Comparison of ENCODE assay signal across 1 cellular context in genomic region chr9:35616681-35617459, GRCh38.
TF ChIP-seq lines count a peak whose summit lies in the region.

No MANE protein-coding gene starts in this region.

TF ChIP-seq in GM12878, 131 proteins besides CTCF, POLR2A, EP300 and RAD21 (continued from another document):
- no peak for TF ChIP-seq SUPT20H (IDR thresholded peaks at IDR 0.05; ENCODE audit: borderline replicate concordance, control insufficient read depth, low read depth, low read length)
- peak; percentile 17; the same call in 1 of the 2 replicates for TF ChIP-seq SMC3 (IDR thresholded peaks at IDR 0.05; ENCODE audit: borderline replicate concordance, low read length)
- TF ChIP-seq TCF7 (IDR thresholded peaks at IDR 0.05; ENCODE audit: borderline replicate concordance) = no peak
- TF ChIP-seq, protein P1, sequence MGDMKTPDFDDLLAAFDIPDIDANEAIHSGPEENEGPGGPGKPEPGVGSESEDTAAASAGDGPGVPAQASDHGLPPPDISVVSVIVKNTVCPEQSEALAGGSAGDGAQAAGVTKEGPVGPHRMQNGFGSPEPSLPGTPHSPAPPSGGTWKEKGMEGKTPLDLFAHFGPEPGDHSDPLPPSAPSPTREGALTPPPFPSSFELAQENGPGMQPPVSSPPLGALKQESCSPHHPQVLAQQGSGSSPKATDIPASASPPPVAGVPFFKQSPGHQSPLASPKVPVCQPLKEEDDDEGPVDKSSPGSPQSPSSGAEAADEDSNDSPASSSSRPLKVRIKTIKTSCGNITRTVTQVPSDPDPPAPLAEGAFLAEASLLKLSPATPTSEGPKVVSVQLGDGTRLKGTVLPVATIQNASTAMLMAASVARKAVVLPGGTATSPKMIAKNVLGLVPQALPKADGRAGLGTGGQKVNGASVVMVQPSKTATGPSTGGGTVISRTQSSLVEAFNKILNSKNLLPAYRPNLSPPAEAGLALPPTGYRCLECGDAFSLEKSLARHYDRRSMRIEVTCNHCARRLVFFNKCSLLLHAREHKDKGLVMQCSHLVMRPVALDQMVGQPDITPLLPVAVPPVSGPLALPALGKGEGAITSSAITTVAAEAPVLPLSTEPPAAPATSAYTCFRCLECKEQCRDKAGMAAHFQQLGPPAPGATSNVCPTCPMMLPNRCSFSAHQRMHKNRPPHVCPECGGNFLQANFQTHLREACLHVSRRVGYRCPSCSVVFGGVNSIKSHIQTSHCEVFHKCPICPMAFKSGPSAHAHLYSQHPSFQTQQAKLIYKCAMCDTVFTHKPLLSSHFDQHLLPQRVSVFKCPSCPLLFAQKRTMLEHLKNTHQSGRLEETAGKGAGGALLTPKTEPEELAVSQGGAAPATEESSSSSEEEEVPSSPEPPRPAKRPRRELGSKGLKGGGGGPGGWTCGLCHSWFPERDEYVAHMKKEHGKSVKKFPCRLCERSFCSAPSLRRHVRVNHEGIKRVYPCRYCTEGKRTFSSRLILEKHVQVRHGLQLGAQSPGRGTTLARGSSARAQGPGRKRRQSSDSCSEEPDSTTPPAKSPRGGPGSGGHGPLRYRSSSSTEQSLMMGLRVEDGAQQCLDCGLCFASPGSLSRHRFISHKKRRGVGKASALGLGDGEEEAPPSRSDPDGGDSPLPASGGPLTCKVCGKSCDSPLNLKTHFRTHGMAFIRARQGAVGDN (IDR thresholded peaks at IDR 0.05) = peak; percentile 82
- no peak for TF ChIP-seq SIX5 (IDR thresholded peaks at IDR 0.05; ENCODE audit: low read depth, low read length, severe bottlenecking)
- no peak for TF ChIP-seq HSF1 (IDR thresholded peaks at IDR 0.05; ENCODE audit: low read depth, low read length)
- no peak for TF ChIP-seq MXI1 (IDR thresholded peaks at IDR 0.05; ENCODE audit: low read depth, low read length)
- TF ChIP-seq, protein P2, sequence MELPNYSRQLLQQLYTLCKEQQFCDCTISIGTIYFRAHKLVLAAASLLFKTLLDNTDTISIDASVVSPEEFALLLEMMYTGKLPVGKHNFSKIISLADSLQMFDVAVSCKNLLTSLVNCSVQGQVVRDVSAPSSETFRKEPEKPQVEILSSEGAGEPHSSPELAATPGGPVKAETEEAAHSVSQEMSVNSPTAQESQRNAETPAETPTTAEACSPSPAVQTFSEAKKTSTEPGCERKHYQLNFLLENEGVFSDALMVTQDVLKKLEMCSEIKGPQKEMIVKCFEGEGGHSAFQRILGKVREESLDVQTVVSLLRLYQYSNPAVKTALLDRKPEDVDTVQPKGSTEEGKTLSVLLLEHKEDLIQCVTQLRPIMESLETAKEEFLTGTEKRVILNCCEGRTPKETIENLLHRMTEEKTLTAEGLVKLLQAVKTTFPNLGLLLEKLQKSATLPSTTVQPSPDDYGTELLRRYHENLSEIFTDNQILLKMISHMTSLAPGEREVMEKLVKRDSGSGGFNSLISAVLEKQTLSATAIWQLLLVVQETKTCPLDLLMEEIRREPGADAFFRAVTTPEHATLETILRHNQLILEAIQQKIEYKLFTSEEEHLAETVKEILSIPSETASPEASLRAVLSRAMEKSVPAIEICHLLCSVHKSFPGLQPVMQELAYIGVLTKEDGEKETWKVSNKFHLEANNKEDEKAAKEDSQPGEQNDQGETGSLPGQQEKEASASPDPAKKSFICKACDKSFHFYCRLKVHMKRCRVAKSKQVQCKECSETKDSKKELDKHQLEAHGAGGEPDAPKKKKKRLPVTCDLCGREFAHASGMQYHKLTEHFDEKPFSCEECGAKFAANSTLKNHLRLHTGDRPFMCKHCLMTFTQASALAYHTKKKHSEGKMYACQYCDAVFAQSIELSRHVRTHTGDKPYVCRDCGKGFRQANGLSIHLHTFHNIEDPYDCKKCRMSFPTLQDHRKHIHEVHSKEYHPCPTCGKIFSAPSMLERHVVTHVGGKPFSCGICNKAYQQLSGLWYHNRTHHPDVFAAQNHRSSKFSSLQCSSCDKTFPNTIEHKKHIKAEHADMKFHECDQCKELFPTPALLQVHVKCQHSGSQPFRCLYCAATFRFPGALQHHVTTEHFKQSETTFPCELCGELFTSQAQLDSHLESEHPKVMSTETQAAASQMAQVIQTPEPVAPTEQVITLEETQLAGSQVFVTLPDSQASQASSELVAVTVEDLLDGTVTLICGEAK (IDR thresholded peaks at IDR 0.05; ENCODE audit: borderline replicate concordance) = peak; percentile 45; the same call in 1 of the 2 replicates
- TF ChIP-seq CREB1 (IDR thresholded peaks at IDR 0.05; ENCODE audit: low read depth) = peak; percentile 89
- TF ChIP-seq SIN3A (IDR thresholded peaks at IDR 0.05; ENCODE audit: low read depth, low read length) = no peak
